Comparison of ENCODE assay signal across 8 cellular contexts in genomic region chr15:64775551-64776401, GRCh38. TPM values are rescaled to one million over a fixed set of nuclear protein-coding genes. Genes with fewer than 3 reads are reported as not detected.
DNase-seq lines count a peak whose midpoint lies in the region; ATAC-seq and TF ChIP-seq lines count a peak whose summit lies in the region.

TSS of gene RBPMS2 (minus strand) at chr15:64775589. CDS start at chr15:64775319, 270 bp downstream.

- H3F3A ChIP-seq in OCI-LY1 (ENCODE audit: insufficient read depth, low read length), result no peaks in the 10 kb centered on the region

- peak within 1 kb of the TSS; percentile 60 for H3K4me2 ChIP-seq in OCI-LY1 (ENCODE audit: low read length)

- H3K9ac ChIP-seq in OCI-LY1 (ENCODE audit: low read length) (no peak within 1 kb of the TSS), endodermal cell (ENCODE audit: extremely low read depth, low read length, poor library complexity, severe bottlenecking) (peak within 1 kb of the TSS; percentile 82)

- DNase-seq in EH (ENCODE audit: low read depth) (peak; percentile 27), endodermal cell (peak; percentile 80), HPDE6-E6E7 (ENCODE audit: extremely low spot score) (no peak), ecto neural progenitor cell (ENCODE audit: low spot score) (no peak), NCI-H2029 (lab: John Stamatoyannopoulos, UW) (no peak)
- peak in 2 of 9 donors; percentile 8 to 26 for DNase-seq in naive thymus-derived CD4-positive, alpha-beta T cell

- no peaks in the 10 kb centered on the region for H3K27me3 Mint-ChIP-seq in endodermal cell (ENCODE audit: insufficient read depth)
- H3K27me3 Mint-ChIP-seq in naive thymus-derived CD4-positive, alpha-beta T cell, result peaks cover 34 to 77% (median 50%) of the 10 kb centered on the region in 5 donors

- H3K9me3 Mint-ChIP-seq in endodermal cell, result no peaks in the 10 kb centered on the region
- H3K9me3 Mint-ChIP-seq in naive thymus-derived CD4-positive, alpha-beta T cell, result peaks cover 0 to 2% (median 0%) of the 10 kb centered on the region in 11 donors

- no peak for TF ChIP-seq CTCF in OCI-LY1 (IDR thresholded peaks at IDR 0.05; ENCODE audit: low read length)
- no peak for TF ChIP-seq CTCF in endodermal cell (conservative IDR thresholded peaks at IDR 0.05)

- peaks cover 19% of the 10 kb centered on the region; the same call in 1 of the 2 replicates for H3K27me3 ChIP-seq in OCI-LY1 (ENCODE audit: insufficient read depth, low read length)
- no peaks in the 10 kb centered on the region for H3K27me3 ChIP-seq in endodermal cell (ENCODE audit: control insufficient read depth, insufficient read depth, low read length, poor library complexity, severe bottlenecking)
- peaks cover 0 to 12% of the 10 kb centered on the region in 2 donors for H3K27me3 ChIP-seq in naive thymus-derived CD4-positive, alpha-beta T cell (ENCODE audit: control insufficient read depth in 2 of 2, insufficient read depth in 2 of 2, low read length in 2 of 2)

- H3K4me1 ChIP-seq in OCI-LY1 (ENCODE audit: insufficient read depth, low read length, severe bottlenecking) (no peaks in the 10 kb centered on the region), endodermal cell (ENCODE audit: control insufficient read depth, insufficient read depth, low read length) (peaks cover 12% of the 10 kb centered on the region)
- H3K4me1 ChIP-seq in naive thymus-derived CD4-positive, alpha-beta T cell (ENCODE audit: control insufficient read depth in 2 of 2, insufficient read depth in 2 of 2, low read length in 2 of 2), result peaks cover 0 to 3% of the 10 kb centered on the region in 2 donors

- no peak within 1 kb of the TSS for H3K27ac ChIP-seq in OCI-LY1 (ENCODE audit: low read depth, low read length, poor library complexity, severe bottlenecking)
- peak within 1 kb of the TSS; percentile 41 for H3K27ac ChIP-seq in endodermal cell (ENCODE audit: low read depth, low read length)
- H3K27ac ChIP-seq in naive thymus-derived CD4-positive, alpha-beta T cell (ENCODE audit: low read depth, low read length), result no peak within 1 kb of the TSS

- ATAC-seq in naive thymus-derived CD4-positive, alpha-beta T cell, result peak; percentile 34
- ATAC-seq in HG03460 (IDR thresholded peaks at IDR 0.05; ENCODE audit: unreplicated experiment), result no peak

- 0% methylated on average over 6 to 73 of the region's 90 CpGs for WGBS in endodermal cell (ENCODE audit: insufficient coverage in 1 of 2, insufficient read length in 1 of 2), 2 experiments

- H4K20me1 ChIP-seq in OCI-LY1 (ENCODE audit: insufficient read depth, low read length), result no peaks in the 10 kb centered on the region

- peaks cover 38% of the 10 kb centered on the region for H3K4me1 Mint-ChIP-seq in endodermal cell
- H3K4me1 Mint-ChIP-seq in naive thymus-derived CD4-positive, alpha-beta T cell, result peaks cover 0 to 6% (median 0%) of the 10 kb centered on the region in 7 donors

- no peaks in the 10 kb centered on the region for H3K9me2 ChIP-seq in OCI-LY1 (ENCODE audit: low read depth, low read length)

- no peaks in the 10 kb centered on the region for H3K36me3 Mint-ChIP-seq in endodermal cell (ENCODE audit: low read depth)
- no peaks in the 10 kb centered on the region for H3K36me3 Mint-ChIP-seq in naive thymus-derived CD4-positive, alpha-beta T cell

- POLR2A ChIA-PET in naive thymus-derived CD4-positive, alpha-beta T cell (lab: Charles Lee), result no interaction called here

- H3K36me3 ChIP-seq in OCI-LY1 (ENCODE audit: insufficient read depth, low read length), result no peaks in the 10 kb centered on the region
- no peaks in the 10 kb centered on the region for H3K36me3 ChIP-seq in endodermal cell (ENCODE audit: control insufficient read depth, insufficient read depth, low read length)
- no peaks in the 10 kb centered on the region for H3K36me3 ChIP-seq in naive thymus-derived CD4-positive, alpha-beta T cell (ENCODE audit: control insufficient read depth in 2 of 3, insufficient read depth in 3 of 3, low read length in 3 of 3)

- H3K4me3 ChIP-seq in OCI-LY1 (ENCODE audit: low read depth, low read length, poor library complexity, severe bottlenecking), result peak within 1 kb of the TSS; percentile 56
- peak within 1 kb of the TSS; percentile 96 for H3K4me3 ChIP-seq in endodermal cell (ENCODE audit: low read length)
- no peak within 1 kb of the TSS for H3K4me3 ChIP-seq in naive thymus-derived CD4-positive, alpha-beta T cell (ENCODE audit: low read length)

- intact Hi-C loops in naive thymus-derived CD4-positive, alpha-beta T cell (cut with micrococcal nuclease), result loop anchor here in 1 of 2 donors (5.0 kb wide), 1 partner anchor 37 kb away; no protein-coding TSS in a partner anchor

- CTCF ChIA-PET in naive thymus-derived CD4-positive, alpha-beta T cell (lab: Charles Lee), result no interaction called here

- no peak within 1 kb of the TSS for H2AFZ ChIP-seq in OCI-LY1 (ENCODE audit: low read length)

- H3K4me3 Mint-ChIP-seq in endodermal cell, result peak within 1 kb of the TSS; percentile 96
- H3K4me3 Mint-ChIP-seq in naive thymus-derived CD4-positive, alpha-beta T cell, result peak within 1 kb of the TSS; percentile 45 to 85 (median 74)

- H3K79me2 ChIP-seq in OCI-LY1 (ENCODE audit: insufficient read depth, low read length), result no peaks in the 10 kb centered on the region

- H3K27ac Mint-ChIP-seq in endodermal cell, result peak within 1 kb of the TSS; percentile 96
- H3K27ac Mint-ChIP-seq in naive thymus-derived CD4-positive, alpha-beta T cell, result peak within 1 kb of the TSS in 2 of 9 donors; percentile 68 to 70

- no peaks in the 10 kb centered on the region for H3K9me3 ChIP-seq in OCI-LY1 (ENCODE audit: low read length)
- no peaks in the 10 kb centered on the region for H3K9me3 ChIP-seq in endodermal cell (ENCODE audit: control insufficient read depth, low read length)
- no peaks in the 10 kb centered on the region for H3K9me3 ChIP-seq in naive thymus-derived CD4-positive, alpha-beta T cell (ENCODE audit: control insufficient read depth in 2 of 3, low read length in 3 of 3)

RNA-seq across cellular contexts. Expression of gene RBPMS2, which starts in this region (rescaled TPM):
- total RNA-seq in endodermal cell, result 100 to 1,000 TPM in 1 of 2 donors, 10 to 100 TPM in 1; 86.0 to 131 TPM
- 59.9 TPM for polyA plus RNA-seq in endodermal cell (2013, experiment 1 of 2)
- 49.6 TPM for polyA plus RNA-seq in endodermal cell (2013, experiment 2 of 2)
- total RNA-seq in naive thymus-derived CD4-positive, alpha-beta T cell, result 1 to 10 TPM in 1 of 5 experiments, not detected in 4; 1.2 TPM
- not detected for polyA plus RNA-seq in naive thymus-derived CD4-positive, alpha-beta T cell

Comparison
In these comparisons a context has a peak if more than half of its experiments do, and no peak if none do; other contexts are left out.
1. RNA of gene RBPMS2 (total RNA-seq): 86.0 to 131 TPM in endodermal cell; 1.2 TPM in naive thymus-derived CD4-positive, alpha-beta T cell; every median in the first group is over 10 times any median in the second.
2. DNase-seq: peak in EH (single experiment) and endodermal cell (single experiment); none in HPDE6-E6E7 (single experiment), ecto neural progenitor cell (single experiment) and NCI-H2029 (single experiment).